Comparison of ENCODE assay signal across 7 cellular contexts in the genomic region with DNA sequence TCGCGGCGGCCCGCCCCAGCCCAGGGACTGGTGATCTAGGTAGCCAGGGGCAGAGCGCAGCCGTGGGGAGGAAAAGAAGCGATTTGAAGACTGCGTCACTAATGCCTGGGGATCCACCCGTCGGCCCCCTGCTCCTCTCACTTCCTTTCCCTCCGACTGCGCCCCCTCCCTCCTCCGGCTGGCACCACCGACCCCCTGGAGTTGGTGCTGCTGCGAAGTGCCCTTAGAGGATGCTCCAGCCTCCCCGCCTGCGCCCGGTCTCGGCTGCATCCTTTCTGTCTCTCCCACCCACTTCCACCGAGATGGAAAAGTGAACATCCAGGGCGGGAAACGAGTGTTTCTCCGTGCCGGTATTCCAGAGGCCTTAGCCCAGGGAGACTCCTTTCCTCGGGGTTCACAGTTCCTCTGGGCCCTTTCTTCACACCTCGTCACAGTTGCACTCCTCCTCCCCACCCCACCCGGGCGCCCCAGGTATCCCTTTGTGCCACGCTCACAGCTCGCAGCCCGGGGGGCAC. TPM values are rescaled to one million over a fixed set of nuclear protein-coding genes. Genes with fewer than 3 reads are reported as not detected.
DNase-seq lines count a peak whose midpoint lies in the region; ATAC-seq and TF ChIP-seq lines count a peak whose summit lies in the region.
"Not testable (repeated sequence)": the region's sequence is repeated elsewhere in the genome, so short reads cannot be mapped to it uniquely, and the experiment has no call there.

No MANE protein-coding gene starts in this region.

- TF ChIP-seq POLR2A in HCT116 (IDR thresholded peaks at IDR 0.05; ENCODE audit: borderline replicate concordance, extremely low read depth, insufficient read depth, insufficient read length); gastroesophageal sphincter (IDR thresholded peaks at IDR 0.05): not testable (repeated sequence)

- POLR2A ChIA-PET in HCT116 (lab: Charles Lee), result not testable (repeated sequence)

- not testable (repeated sequence) for H4K20me1 ChIP-seq in HCT116 (ENCODE audit: insufficient read depth); neural cell (ENCODE audit: insufficient read depth)

- DNase-seq in HCT116 (ENCODE audit: low read depth, low spot score); T-helper 17 cell; ascending aorta (ENCODE audit: low spot score in 2 of 2); left lung: not testable (repeated sequence)

- H3K27me3 Mint-ChIP-seq in T-helper 17 cell; stimulated activated memory B cell treated with anti-CD40 and anti-IgM and Interleukin-4, amounts not matched to agents 10 μg/mL and 1 μg/mL and 100 μg/mL, for 72 hours: not testable (repeated sequence)

- H3K9me3 Mint-ChIP-seq in stimulated activated memory B cell treated with anti-CD40 and anti-IgM and Interleukin-4, amounts not matched to agents 10 μg/mL and 1 μg/mL and 100 μg/mL, for 72 hours, result not testable (repeated sequence)

- TF ChIP-seq CTCF in HCT116 (IDR thresholded peaks at IDR 0.05 in 2 of 3, conservative IDR thresholded peaks at IDR 0.05 in 1 of 3; ENCODE audit: borderline replicate concordance in 1 of 3, insufficient read depth in 1 of 3, low read depth in 2 of 3, low read length in 2 of 3); ascending aorta (IDR thresholded peaks at IDR 0.05); gastroesophageal sphincter (IDR thresholded peaks at IDR 0.05); left lung (IDR thresholded peaks at IDR 0.05); neural cell (IDR thresholded peaks at IDR 0.05; ENCODE audit: poor library complexity, severe bottlenecking): not testable (repeated sequence)

- H3K4me3 Mint-ChIP-seq in T-helper 17 cell, result peak overlapping the region; percentile 19
- not testable (repeated sequence) for H3K4me3 Mint-ChIP-seq in stimulated activated memory B cell treated with anti-CD40 and anti-IgM and Interleukin-4, amounts not matched to agents 10 μg/mL and 1 μg/mL and 100 μg/mL, for 72 hours

- H3K36me3 ChIP-seq in HCT116 (ENCODE audit: control insufficient read depth in 1 of 2, insufficient read depth in 2 of 2, low read length in 2 of 2); ascending aorta; gastroesophageal sphincter; left lung; neural cell (ENCODE audit: insufficient read depth, low read length): not testable (repeated sequence)

- H2AFZ ChIP-seq in HCT116 (ENCODE audit: low read depth, low read length, poor library complexity, severe bottlenecking); neural cell (ENCODE audit: low read depth, low read length): not testable (repeated sequence)

- intact Hi-C loops in HCT116 (cut with micrococcal nuclease); ascending aorta (cut with DNase I); left lung (cut with DNase I): not testable (repeated sequence)

- H3K27ac Mint-ChIP-seq in T-helper 17 cell; stimulated activated memory B cell treated with anti-CD40 and anti-IgM and Interleukin-4, amounts not matched to agents 10 μg/mL and 1 μg/mL and 100 μg/mL, for 72 hours: not testable (repeated sequence)

- H3K9ac ChIP-seq in HCT116 (ENCODE audit: low read length); neural cell (ENCODE audit: low read length): not testable (repeated sequence)

- CTCF ChIA-PET in HCT116 (lab: Charles Lee), result not testable (repeated sequence)

- TF ChIP-seq RAD21 in HCT116 (IDR thresholded peaks at IDR 0.05; ENCODE audit: low read depth); neural cell (conservative IDR thresholded peaks at IDR 0.05): not testable (repeated sequence)

- not testable (repeated sequence) for H3K4me3 ChIP-seq in HCT116 (replicated peaks in 1 of 2; ENCODE audit: low read depth in 1 of 2, low read length in 2 of 2); left lung
- peak overlapping the region; percentile 36 to 54 for H3K4me3 ChIP-seq in ascending aorta
- H3K4me3 ChIP-seq in gastroesophageal sphincter, result peak overlapping the region in 1 of 2 donors; percentile 42
- peak overlapping the region; percentile 45 for H3K4me3 ChIP-seq in neural cell (ENCODE audit: low read length)

- BruUV-seq in HCT116 (replicated peaks; lab: Mats Ljungman, UMichigan), result not testable (repeated sequence)

- not testable (repeated sequence) for H3K27ac ChIP-seq in HCT116 (ENCODE audit: low read depth, low read length); gastroesophageal sphincter; left lung; neural cell (ENCODE audit: low read length)
- H3K27ac ChIP-seq in ascending aorta, result peak overlapping the region; percentile 27 to 41

- H3K4me1 ChIP-seq in HCT116 (ENCODE audit: control insufficient read depth in 1 of 2, insufficient read depth in 2 of 2, low read length in 2 of 2); ascending aorta; gastroesophageal sphincter; left lung: not testable (repeated sequence)

- RAD21 ChIA-PET in HCT116 (lab: Charles Lee; ENCODE audit: low non-redundant PET in 1 of 2, low total read pairs in 2 of 2, uncharacterized antibody in 2 of 2, unreplicated experiment in 2 of 2), result not testable (repeated sequence)

- H3K27me3 ChIP-seq in HCT116 (ENCODE audit: insufficient read depth, low read length); ascending aorta; gastroesophageal sphincter; left lung; neural cell (ENCODE audit: insufficient read depth, low read depth, low read length): not testable (repeated sequence)

- not testable (repeated sequence) for H3K36me3 Mint-ChIP-seq in T-helper 17 cell (ENCODE audit: low read depth); stimulated activated memory B cell treated with anti-CD40 and anti-IgM and Interleukin-4, amounts not matched to agents 10 μg/mL and 1 μg/mL and 100 μg/mL, for 72 hours

- H3K4me1 Mint-ChIP-seq in T-helper 17 cell; stimulated activated memory B cell treated with anti-CD40 and anti-IgM and Interleukin-4, amounts not matched to agents 10 μg/mL and 1 μg/mL and 100 μg/mL, for 72 hours: not testable (repeated sequence)

- H3K9me2 ChIP-seq in HCT116 (ENCODE audit: insufficient read depth); neural cell (ENCODE audit: insufficient read depth, low read length): not testable (repeated sequence)

- not testable (repeated sequence) for H3F3A ChIP-seq in neural cell (ENCODE audit: insufficient read depth, low read length, poor library complexity, severe bottlenecking)

- not testable (repeated sequence) for H3K9me3 ChIP-seq in HCT116 (ENCODE audit: control insufficient read depth in 1 of 2, insufficient read depth in 1 of 2, low read depth in 1 of 2, low read length in 2 of 2); T-helper 17 cell (ENCODE audit: control insufficient read depth, low read length, poor library complexity, severe bottlenecking); ascending aorta; gastroesophageal sphincter; left lung; neural cell (ENCODE audit: low read length)

- not testable (repeated sequence) for TF ChIP-seq EP300 in gastroesophageal sphincter (IDR thresholded peaks at IDR 0.05); neural cell (conservative IDR thresholded peaks at IDR 0.05; ENCODE audit: poor library complexity, severe bottlenecking)

- not testable (repeated sequence) for H3K79me2 ChIP-seq in HCT116 (ENCODE audit: insufficient read depth, low read length); neural cell (replicated peaks; ENCODE audit: insufficient read depth, low read length)

- no CpG with 5 or more reads among the region's 31 CpGs for WGBS in gastroesophageal sphincter (ENCODE audit: low coverage in 1 of 2), 2 donors

- not testable (repeated sequence) for H3K4me2 ChIP-seq in HCT116 (ENCODE audit: low read length); neural cell (ENCODE audit: low read length)

- peak; percentile 48 for ATAC-seq in HCT116
- peak; percentile 64 for ATAC-seq in T-helper 17 cell
- peak; percentile 21 for ATAC-seq in gastroesophageal sphincter
- ATAC-seq in left lung, result peak; percentile 48
- ATAC-seq in stimulated activated memory B cell treated with anti-CD40 and anti-IgM and Interleukin-4, amounts not matched to agents 10 μg/mL and 1 μg/mL and 100 μg/mL, for 72 hours, result peak; percentile 42

RNA-seq across cellular contexts. Expression of gene RGPD5, which starts 33.1 kb away (rescaled TPM):
- total RNA-seq in HCT116 (2021; ENCODE audit: unreplicated experiment), result 39.1 TPM
- 6.0 and 6.9 TPM in 2 replicates for polyA plus RNA-seq in HCT116 (2012)
- total RNA-seq in T-helper 17 cell, result 100 to 1,000 TPM; 176 to 218 TPM
- total RNA-seq in ascending aorta, result 4.2 TPM
- total RNA-seq in gastroesophageal sphincter, result 10 to 100 TPM; 13.6 to 52.6 (median 33.4) TPM
- total RNA-seq in left lung, result 10 to 100 TPM; 39.8 to 52.1 TPM
- polyA plus RNA-seq in neural cell, result 20.2 and 22.1 TPM in 2 replicates
- 47.5 and 90.5 TPM in 2 replicates for polyA minus RNA-seq in neural cell
